In genomic region chr11:33177676-33178336, GRCh38 we compare ENCODE assay signal across 17 cellular contexts. TPM values are rescaled to one million over a fixed set of nuclear protein-coding genes. Genes with fewer than 3 reads are reported as not detected.
A peak's percentile ranks its signal among the peaks of the same experiment; 100 is the strongest.
DNase-seq lines count a peak whose midpoint lies in the region; ATAC-seq and TF ChIP-seq lines count a peak whose summit lies in the region.
"Had no signal": no experiment of that assay in that cellular context is flagged by ENCODE, and none has a peak within 500 bp of the region (broad histone marks: within the 10 kb centered on the region; RNA-seq: fewer than 3 reads in every experiment).

No MANE protein-coding gene starts in this region.

- H3K4me1 ChIP-seq in GM23338 (ENCODE audit: insufficient read depth) (peaks cover 15% of the 10 kb centered on the region), PC-3 (ENCODE audit: insufficient read depth, low read length) (no peaks in the 10 kb centered on the region)

- H3K79me2 ChIP-seq in GM23338 (replicated peaks; ENCODE audit: insufficient read depth) = no peaks in the 10 kb centered on the region
- no peaks in the 10 kb centered on the region for H3K79me2 ChIP-seq in PC-3 (ENCODE audit: low read length)

- H3K27me3 ChIP-seq in GM23338 (ENCODE audit: insufficient read depth) = no peaks in the 10 kb centered on the region
- no peaks in the 10 kb centered on the region for H3K27me3 ChIP-seq in PC-3 (ENCODE audit: low read length)

- H3K27ac Mint-ChIP-seq in GM23338 = 0 out of 2 replicates have a peak overlapping the region, but pooled peaks have one; percentile 6
- peak overlapping the region; percentile 82 for H3K27ac Mint-ChIP-seq in dendritic cell treated with granulocyte-macrophage colony-stimulating factor and Interleukin-4, amounts not matched to agents 40 ng/mL and 50 ng/mL, for 4 days
- H3K27ac Mint-ChIP-seq in mesothelial cell of epicardium = peak overlapping the region; percentile 0

- H3K27ac ChIP-seq in GM23338 (ENCODE audit: low read depth) = peak overlapping the region; percentile 74
- no peak overlapping the region for H3K27ac ChIP-seq in PC-3 (ENCODE audit: low read length)
- H3K27ac ChIP-seq: SK-N-MC had no signal

- CTCF ChIA-PET in PC-3 (lab: Charles Lee) = no interaction called here

- H2AFZ ChIP-seq in GM23338 (no peak overlapping the region), PC-3 (ENCODE audit: low read length) (no peak overlapping the region)

- peak overlapping the region; percentile 18; the same call in 1 of the 2 replicates for H3K4me3 ChIP-seq in GM23338
- H3K4me3 ChIP-seq in PC-3 (ENCODE audit: low read length) = no peak overlapping the region
- H3K4me3 ChIP-seq: SK-N-MC had no signal

- H3K9me2 ChIP-seq in GM23338 (ENCODE audit: insufficient read depth) = no peaks in the 10 kb centered on the region
- no peaks in the 10 kb centered on the region for H3K9me2 ChIP-seq in PC-3 (replicated peaks; ENCODE audit: low read length)

- no peak overlapping the region for H3K9ac ChIP-seq in PC-3 (ENCODE audit: low read length)

- peaks cover 2% of the 10 kb centered on the region for H3K27me3 Mint-ChIP-seq in GM23338 (ENCODE audit: insufficient read depth, low read depth, poor library complexity)
- H3K27me3 Mint-ChIP-seq in dendritic cell treated with granulocyte-macrophage colony-stimulating factor and Interleukin-4, amounts not matched to agents 40 ng/mL and 50 ng/mL, for 4 days = no peaks in the 10 kb centered on the region
- no peaks in the 10 kb centered on the region for H3K27me3 Mint-ChIP-seq in mesothelial cell of epicardium (ENCODE audit: low read depth)

- no TSS peak for BruUV-seq in PC-3 (replicated peaks; lab: Mats Ljungman, UMichigan)

- H3F3A ChIP-seq in GM23338 (replicated peaks; ENCODE audit: low read depth) = no peaks in the 10 kb centered on the region
- no peaks in the 10 kb centered on the region for H3F3A ChIP-seq in PC-3 (ENCODE audit: low read length, unreplicated experiment)

- H4K20me1 ChIP-seq in GM23338 (replicated peaks; ENCODE audit: insufficient read depth) = no peaks in the 10 kb centered on the region
- no peaks in the 10 kb centered on the region for H4K20me1 ChIP-seq in PC-3 (ENCODE audit: low read length)

- H3K4me3 Mint-ChIP-seq in GM23338 (no peak overlapping the region), mesothelial cell of epicardium (no peak overlapping the region)
- H3K4me3 Mint-ChIP-seq in dendritic cell treated with granulocyte-macrophage colony-stimulating factor and Interleukin-4, amounts not matched to agents 40 ng/mL and 50 ng/mL, for 4 days = no peak overlapping the region

- H3K36me3 ChIP-seq in GM23338 (ENCODE audit: insufficient read depth) (no peaks in the 10 kb centered on the region), PC-3 (ENCODE audit: low read depth, low read length) (no peaks in the 10 kb centered on the region)

- peak; percentile 67 for ATAC-seq in GM23338
- ATAC-seq in HG02623 (IDR thresholded peaks at IDR 0.05; ENCODE audit: unreplicated experiment) = no peak
- ATAC-seq in PC-3 = no peak

- peak overlapping the region; percentile 52 for H3K4me2 ChIP-seq in GM23338
- H3K4me2 ChIP-seq in PC-3 (ENCODE audit: low read length) = no peak overlapping the region

- DNase-seq in GM23338 (ENCODE audit: low spot score) (peak; percentile 55), NCI-H146 (lab: John Stamatoyannopoulos, UW) (peak; percentile 37), mesothelial cell of epicardium (ENCODE audit: low spot score in 2 of 2, unreplicated experiment in 2 of 2) (no peak), HK-2 (ENCODE audit: unreplicated experiment) (no peak), PC-3 (no peak)
- DNase-seq: ACHN, AML-193, COR-L47, DMS153, NCI-H1105 treated with DMSO at 0.1 percent for 48 hours, NCI-H187 treated with DMSO at 0.1 percent for 48 hours, NCI-H2171, NCI-H510A, Right ventricle myocardium superior had no signal

- POLR2A ChIA-PET in PC-3 (lab: Charles Lee; ENCODE audit: unreplicated experiment) = no interaction called here

- H3K36me3 Mint-ChIP-seq in GM23338 (ENCODE audit: low read depth) (no peaks in the 10 kb centered on the region), mesothelial cell of epicardium (no peaks in the 10 kb centered on the region)
- H3K36me3 Mint-ChIP-seq in dendritic cell treated with granulocyte-macrophage colony-stimulating factor and Interleukin-4, amounts not matched to agents 40 ng/mL and 50 ng/mL, for 4 days (ENCODE audit: low read depth) = peaks cover 6% of the 10 kb centered on the region

- H3K9me3 Mint-ChIP-seq in GM23338 (no peaks in the 10 kb centered on the region), mesothelial cell of epicardium (peaks cover 8% of the 10 kb centered on the region)
- H3K9me3 Mint-ChIP-seq in dendritic cell treated with granulocyte-macrophage colony-stimulating factor and Interleukin-4, amounts not matched to agents 40 ng/mL and 50 ng/mL, for 4 days = peaks cover 21% of the 10 kb centered on the region

- no peak for TF ChIP-seq CTCF in GM23338 (conservative IDR thresholded peaks at IDR 0.05; ENCODE audit: low read depth in 2 of 2)
- no peak for TF ChIP-seq CTCF in mesothelial cell of epicardium (IDR thresholded peaks at IDR 0.05; ENCODE audit: unreplicated experiment)
- no peak for TF ChIP-seq CTCF in PC-3 (conservative IDR thresholded peaks at IDR 0.05; ENCODE audit: low read depth, low read length)

- intact Hi-C loops in dendritic cell treated with granulocyte-macrophage colony-stimulating factor and Interleukin-4, amounts not matched to agents 40 ng/mL and 50 ng/mL, for 4 days (cut with micrococcal nuclease) = loop anchor here (5.0 kb wide), 2 partner anchors 34 to 49 kb away; no protein-coding TSS in a partner anchor
- intact Hi-C loops in PC-3 (cut with micrococcal nuclease) = no loop called here

- H3K9me3 ChIP-seq in PC-3 (ENCODE audit: low read length) = no peaks in the 10 kb centered on the region

- H3K4me1 Mint-ChIP-seq in GM23338 = peaks cover 25% of the 10 kb centered on the region
- H3K4me1 Mint-ChIP-seq in dendritic cell treated with granulocyte-macrophage colony-stimulating factor and Interleukin-4, amounts not matched to agents 40 ng/mL and 50 ng/mL, for 4 days (ENCODE audit: low read depth) = peaks cover 41% of the 10 kb centered on the region
- H3K4me1 Mint-ChIP-seq in mesothelial cell of epicardium = peaks cover 18% of the 10 kb centered on the region

TF ChIP-seq in GM23338, 12 proteins besides CTCF, POLR2A, EP300 and RAD21:
- no peak for TF ChIP-seq ZNF462 (CRISPR knock-in tag; IDR thresholded peaks at IDR 0.05)
- peak; percentile 83 for TF ChIP-seq NANOG (IDR thresholded peaks at IDR 0.05; ENCODE audit: borderline replicate concordance)
TF ChIP-seq in GM23338: peak in this region for 1.

RNA-seq across cellular contexts. Expression of gene CSTF3, which starts 16.5 kb away (rescaled TPM):
- 72.7 and 83.2 TPM in 2 replicates for total RNA-seq in GM23338 (2014; rRNA removed; shearing (Covaris generic))
- 151 and 158 TPM in 2 replicates for polyA plus RNA-seq in GM23338 (2016; fragmentation: Nextera tagmentation; extraction: Ambion mirVana)
- total RNA-seq in mesothelial cell of epicardium (48.7 to 52.1 TPM (median 50.3 TPM) in 3 replicates), PC-3 (2014; rRNA removed) (18.5 and 30.0 TPM in 2 replicates)

Comparison
In these comparisons a context has a peak if more than half of its experiments do, and no peak if none do; other contexts are left out.
1. DNase-seq: peak in GM23338 (single experiment) and NCI-H146 (single experiment); none in mesothelial cell of epicardium (0 of 2), HK-2 (single experiment) and PC-3 (single experiment).
2. H3K27ac Mint-ChIP-seq: peak in every context shown above with its lines; median percentile 82 in dendritic cell treated with granulocyte-macrophage colony-stimulating factor and Interleukin-4, amounts not matched to agents 40 ng/mL and 50 ng/mL, for 4 days; 6 in GM23338; 0 in mesothelial cell of epicardium.